ENCODE assay signal across 18 cellular contexts in genomic region chr2:216932806-216933579, GRCh38.
DNase-seq lines count a peak whose midpoint lies in the region; TF ChIP-seq lines count a peak whose summit lies in the region.
"Had no signal": no experiment of that assay in that cellular context is flagged by ENCODE, and none has a peak within 500 bp of the region (broad histone marks: within the 10 kb centered on the region; RNA-seq: fewer than 3 reads in every experiment).

No MANE protein-coding gene starts in this region.

- H3K4me1 ChIP-seq in neuronal stem cell (ENCODE audit: control insufficient read depth in 2 of 2, insufficient read depth in 1 of 2, low read depth in 1 of 2, low read length in 2 of 2) (peaks cover 8 to 10% of the 10 kb centered on the region in 2 donors), suprapubic skin (peaks cover 27% of the 10 kb centered on the region)
- H3K4me1 ChIP-seq: SJCRH30 had no signal

- TF ChIP-seq EP300 in suprapubic skin (IDR thresholded peaks at IDR 0.05), result no peak

- TF ChIP-seq POLR2A in suprapubic skin (IDR thresholded peaks at IDR 0.05), result no peak

- DNase-seq in NCI-H1694 treated with DMSO at 0.1 percent for 48 hours (lab: John Stamatoyannopoulos, UW) (peak; percentile 56), OCI-M1 (lab: John Stamatoyannopoulos, UW) (peak; percentile 87), cerebellum (ENCODE audit: low spot score) (peak; percentile 74), neuronal stem cell (ENCODE audit: low spot score) (no peak), suprapubic skin (ENCODE audit: low spot score in 2 of 2) (no peak)
- no peak for DNase-seq in stimulated activated CD4-positive, alpha-beta T cell treated with anti-CD3 and anti-CD28 coated beads, Interleukin-2, amount 100 ng/mL, for 48 hours
- no peak for DNase-seq in activated effector memory CD4-positive, alpha-beta T cell treated with Interleukin-2 at 50 U/mL for 16 hours
- DNase-seq: BE2C; CD4-positive, alpha-beta T cell; DND-41; GDM1; NCI-H1436; NCI-H2081; NCI-H226; PC-9; SJCRH30 had no signal

- no peak overlapping the region for H4K91ac ChIP-seq in neuronal stem cell (ENCODE audit: low read depth, low read length, poor library complexity)

- H2AFZ ChIP-seq in neuronal stem cell (ENCODE audit: low read length), result peak overlapping the region; percentile 67
- H2AFZ ChIP-seq: PC-9 had no signal

- no peaks in the 10 kb centered on the region for H3K36me3 ChIP-seq in neuronal stem cell (replicated peaks in 1 of 2; ENCODE audit: control insufficient read depth in 2 of 2, insufficient read depth in 2 of 2, low read length in 2 of 2)
- no peaks in the 10 kb centered on the region for H3K36me3 ChIP-seq in suprapubic skin
- H3K36me3 ChIP-seq: BE2C, SJCRH30 had no signal

- H3K4me3 ChIP-seq in neuronal stem cell (ENCODE audit: low read length in 2 of 2) (no peak overlapping the region), suprapubic skin (no peak overlapping the region)
- H3K4me3 ChIP-seq: GM12878, PC-9, SJCRH30 had no signal

- no peak overlapping the region for H3K4ac ChIP-seq in neuronal stem cell (ENCODE audit: low read length)

- no peaks in the 10 kb centered on the region for H3K9me3 ChIP-seq in neuronal stem cell (replicated peaks in 1 of 2; ENCODE audit: control insufficient read depth in 2 of 2, insufficient read depth in 1 of 2, low read depth in 1 of 2, low read length in 2 of 2)
- no peaks in the 10 kb centered on the region for H3K9me3 ChIP-seq in suprapubic skin
- H3K9me3 ChIP-seq: BE2C, SJCRH30 had no signal

- H3K4me2 ChIP-seq in neuronal stem cell (ENCODE audit: insufficient read depth, low read length, poor library complexity, severe bottlenecking), result no peak overlapping the region
- H3K4me2 ChIP-seq: KMS-11, PC-9 had no signal

- H2BK12ac ChIP-seq in neuronal stem cell (ENCODE audit: low read length), result no peak overlapping the region

- H4K8ac ChIP-seq in neuronal stem cell (ENCODE audit: low read depth, low read length), result no peak overlapping the region

- no peak overlapping the region for H2AK5ac ChIP-seq in neuronal stem cell (ENCODE audit: low read depth, low read length)

- H3K27ac ChIP-seq in neuronal stem cell (replicated peaks; ENCODE audit: low read length), result no peak overlapping the region
- no peak overlapping the region for H3K27ac ChIP-seq in suprapubic skin
- H3K27ac ChIP-seq: KMS-11, PC-9, SJCRH30 had no signal

- no peaks in the 10 kb centered on the region for H3K79me1 ChIP-seq in neuronal stem cell (ENCODE audit: low read depth, low read length)

- no peak overlapping the region for H2BK5ac ChIP-seq in neuronal stem cell (ENCODE audit: low read length)

- H3K18ac ChIP-seq in neuronal stem cell (ENCODE audit: low read length), result no peak overlapping the region

- H3K9ac ChIP-seq in neuronal stem cell (ENCODE audit: low read depth, low read length, poor library complexity), result no peak overlapping the region
- H3K9ac ChIP-seq: KMS-11 had no signal

- no peak overlapping the region for H3K14ac ChIP-seq in neuronal stem cell (ENCODE audit: low read length)

- no peak overlapping the region for H2BK120ac ChIP-seq in neuronal stem cell (ENCODE audit: low read depth, low read length)

- WGBS in neuronal stem cell (ENCODE audit: extremely low coverage in 2 of 2, insufficient read length in 2 of 2, insufficient replicate concordance in 1 of 2), 2 donors, result no CpG with 5 or more reads among the region's 12 CpGs
- WGBS in suprapubic skin, result 71% methylated on average over 12 of the region's 12 CpGs

- H3K27me3 ChIP-seq in neuronal stem cell (ENCODE audit: control insufficient read depth in 3 of 3, insufficient read depth in 3 of 3, low read depth in 1 of 3, low read length in 3 of 3), result no peaks in the 10 kb centered on the region
- no peaks in the 10 kb centered on the region for H3K27me3 ChIP-seq in suprapubic skin
- H3K27me3 ChIP-seq: BE2C, SJCRH30 had no signal

- TF ChIP-seq CTCF in suprapubic skin (IDR thresholded peaks at IDR 0.05), result no peak

- H2BK15ac ChIP-seq in neuronal stem cell (ENCODE audit: low read length), result no peak overlapping the region

- H3K23ac ChIP-seq in neuronal stem cell (ENCODE audit: low read depth, low read length, poor library complexity), result no peak overlapping the region

Comparison
In these comparisons a context has a peak if more than half of its experiments do, and no peak if none do; other contexts are left out.
1. DNase-seq: peak in NCI-H1694 treated with DMSO at 0.1 percent for 48 hours (single experiment), OCI-M1 (single experiment) and cerebellum (single experiment); none in neuronal stem cell (single experiment), suprapubic skin (0 of 2), stimulated activated CD4-positive, alpha-beta T cell treated with anti-CD3 and anti-CD28 coated beads, Interleukin-2, amount 100 ng/mL, for 48 hours (0 of 2) and activated effector memory CD4-positive, alpha-beta T cell treated with Interleukin-2 at 50 U/mL for 16 hours (single experiment).